In genomic region chr7:13226385-13226784, GRCh38 we compare ENCODE assay signal across 27 cellular contexts.
"Had no signal": no experiment of that assay in that cellular context is flagged by ENCODE, and none has a peak within 500 bp of the region (broad histone marks: within the 10 kb centered on the region; RNA-seq: fewer than 3 reads in every experiment).

No MANE protein-coding gene starts in this region.

- H3K27ac ChIP-seq: colonic mucosa, coronary artery, dorsolateral prefrontal cortex, epithelial cell of prostate, esophagus muscularis mucosa, esophagus squamous epithelium, foreskin keratinocyte, gastrocnemius medialis, gastroesophageal sphincter, heart left ventricle, heart right ventricle had no signal

- H3K9me3 Mint-ChIP-seq: dendritic cell treated with granulocyte-macrophage colony-stimulating factor and Interleukin-4, amounts not matched to agents 40 ng/mL and 50 ng/mL, for 4 days; effector memory CD8-positive, alpha-beta T cell; endodermal cell had no signal

- DNase-seq: colonic mucosa; cortex of kidney; dermis blood vessel endothelial cell; dorsolateral prefrontal cortex; effector CD4-positive, alpha-beta T cell; effector CD8-positive, alpha-beta T cell; effector memory CD4-positive, alpha-beta T cell; effector memory CD8-positive, alpha-beta T cell; endodermal cell; erythroblast; esophagus squamous epithelium; foreskin fibroblast; foreskin keratinocyte; foreskin melanocyte; gastrocnemius medialis; glutamatergic neuron; head of caudate nucleus; heart left ventricle; heart right ventricle had no signal

- H3K4me3 Mint-ChIP-seq: dendritic cell treated with granulocyte-macrophage colony-stimulating factor and Interleukin-4, amounts not matched to agents 40 ng/mL and 50 ng/mL, for 4 days; effector memory CD8-positive, alpha-beta T cell; endodermal cell had no signal

- H3K4me3 ChIP-seq: colonic mucosa, coronary artery, dorsolateral prefrontal cortex, esophagus muscularis mucosa, esophagus squamous epithelium, gastrocnemius medialis, gastroesophageal sphincter, heart left ventricle, heart right ventricle had no signal

- H3K27ac Mint-ChIP-seq: dendritic cell treated with granulocyte-macrophage colony-stimulating factor and Interleukin-4, amounts not matched to agents 40 ng/mL and 50 ng/mL, for 4 days; effector memory CD8-positive, alpha-beta T cell; endodermal cell had no signal

- ATAC-seq: effector memory CD8-positive, alpha-beta T cell; esophagus mucosa; foreskin keratinocyte; gastrocnemius medialis; gastroesophageal sphincter; heart left ventricle; heart right ventricle had no signal

- H3K27me3 Mint-ChIP-seq: dendritic cell treated with granulocyte-macrophage colony-stimulating factor and Interleukin-4, amounts not matched to agents 40 ng/mL and 50 ng/mL, for 4 days; effector memory CD8-positive, alpha-beta T cell had no signal

- H3K36me3 ChIP-seq: colonic mucosa, esophagus muscularis mucosa, esophagus squamous epithelium, gastrocnemius medialis, gastroesophageal sphincter, heart left ventricle, heart right ventricle had no signal

- H3K4me1 ChIP-seq: colonic mucosa, esophagus muscularis mucosa, esophagus squamous epithelium, foreskin keratinocyte, gastrocnemius medialis, gastroesophageal sphincter, heart left ventricle, heart right ventricle had no signal

- H3K4me1 Mint-ChIP-seq: endodermal cell had no signal

- H3K9me3 ChIP-seq: colonic mucosa, esophagus muscularis mucosa, esophagus squamous epithelium, gastrocnemius medialis, gastroesophageal sphincter, heart left ventricle, heart right ventricle had no signal

- H3K27me3 ChIP-seq: colonic mucosa, dorsolateral prefrontal cortex, esophagus muscularis mucosa, esophagus squamous epithelium, foreskin keratinocyte, gastrocnemius medialis, gastroesophageal sphincter, heart left ventricle, heart right ventricle had no signal

- FAIRE-seq: colon, endothelial cell of umbilical vein had no signal
